Comparison of ENCODE assay signal across 3 cellular contexts in the genomic region with DNA sequence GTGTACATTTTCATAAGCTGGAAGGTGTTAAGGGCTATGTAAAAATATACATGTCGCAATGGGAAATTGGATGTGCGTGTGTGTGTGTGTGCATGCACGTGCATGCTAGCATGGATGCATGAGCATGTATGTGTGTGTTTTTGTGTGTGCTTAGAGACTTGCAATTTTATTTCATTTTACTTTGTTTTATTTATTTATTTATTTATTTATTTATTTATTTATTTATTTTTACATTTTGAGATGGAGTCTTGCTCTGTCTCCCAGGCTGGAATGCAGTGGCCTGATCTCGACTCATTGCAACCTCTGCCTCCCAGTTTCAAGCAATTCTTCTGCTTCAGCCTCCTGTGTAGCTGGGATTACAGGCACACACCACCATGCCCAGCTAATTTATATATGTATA. TPM values are rescaled to one million over a fixed set of nuclear protein-coding genes. Genes with fewer than 3 reads are reported as not detected.
"Had no signal": no experiment of that assay in that cellular context is flagged by ENCODE, and none has a peak within 500 bp of the region (broad histone marks: within the 10 kb centered on the region; RNA-seq: fewer than 3 reads in every experiment).

No MANE protein-coding gene starts in this region.

RNA-seq across cellular contexts. Expression of a gene that starts 50.4 kb away (rescaled TPM):
- polyA plus RNA-seq: adipose tissue, aorta, cardiac muscle cell had no signal
